In genomic region chr6:70684794-70685493, GRCh38 we compare ENCODE assay signal across 1 cellular context.
TF ChIP-seq lines count a peak whose summit lies in the region.

No MANE protein-coding gene starts in this region.

TF ChIP-seq in GM12878, 131 proteins besides CTCF, POLR2A, EP300 and RAD21 (continued from another document):
- TF ChIP-seq, protein P1, sequence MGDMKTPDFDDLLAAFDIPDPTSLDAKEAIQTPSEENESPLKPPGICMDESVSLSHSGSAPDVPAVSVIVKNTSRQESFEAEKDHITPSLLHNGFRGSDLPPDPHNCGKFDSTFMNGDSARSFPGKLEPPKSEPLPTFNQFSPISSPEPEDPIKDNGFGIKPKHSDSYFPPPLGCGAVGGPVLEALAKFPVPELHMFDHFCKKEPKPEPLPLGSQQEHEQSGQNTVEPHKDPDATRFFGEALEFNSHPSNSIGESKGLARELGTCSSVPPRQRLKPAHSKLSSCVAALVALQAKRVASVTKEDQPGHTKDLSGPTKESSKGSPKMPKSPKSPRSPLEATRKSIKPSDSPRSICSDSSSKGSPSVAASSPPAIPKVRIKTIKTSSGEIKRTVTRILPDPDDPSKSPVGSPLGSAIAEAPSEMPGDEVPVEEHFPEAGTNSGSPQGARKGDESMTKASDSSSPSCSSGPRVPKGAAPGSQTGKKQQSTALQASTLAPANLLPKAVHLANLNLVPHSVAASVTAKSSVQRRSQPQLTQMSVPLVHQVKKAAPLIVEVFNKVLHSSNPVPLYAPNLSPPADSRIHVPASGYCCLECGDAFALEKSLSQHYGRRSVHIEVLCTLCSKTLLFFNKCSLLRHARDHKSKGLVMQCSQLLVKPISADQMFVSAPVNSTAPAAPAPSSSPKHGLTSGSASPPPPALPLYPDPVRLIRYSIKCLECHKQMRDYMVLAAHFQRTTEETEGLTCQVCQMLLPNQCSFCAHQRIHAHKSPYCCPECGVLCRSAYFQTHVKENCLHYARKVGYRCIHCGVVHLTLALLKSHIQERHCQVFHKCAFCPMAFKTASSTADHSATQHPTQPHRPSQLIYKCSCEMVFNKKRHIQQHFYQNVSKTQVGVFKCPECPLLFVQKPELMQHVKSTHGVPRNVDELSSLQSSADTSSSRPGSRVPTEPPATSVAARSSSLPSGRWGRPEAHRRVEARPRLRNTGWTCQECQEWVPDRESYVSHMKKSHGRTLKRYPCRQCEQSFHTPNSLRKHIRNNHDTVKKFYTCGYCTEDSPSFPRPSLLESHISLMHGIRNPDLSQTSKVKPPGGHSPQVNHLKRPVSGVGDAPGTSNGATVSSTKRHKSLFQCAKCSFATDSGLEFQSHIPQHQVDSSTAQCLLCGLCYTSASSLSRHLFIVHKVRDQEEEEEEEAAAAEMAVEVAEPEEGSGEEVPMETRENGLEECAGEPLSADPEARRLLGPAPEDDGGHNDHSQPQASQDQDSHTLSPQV (IDR thresholded peaks at IDR 0.05) = no peak
- TF ChIP-seq KLF5 (IDR thresholded peaks at IDR 0.05; ENCODE audit: partially characterized antibody) (no peak), TCF7 (IDR thresholded peaks at IDR 0.05; ENCODE audit: borderline replicate concordance) (no peak), NRF1 (conservative IDR thresholded peaks at IDR 0.05; ENCODE audit: low read depth, low read length) (no peak), PKNOX1 (IDR thresholded peaks at IDR 0.05) (no peak), CHD4 (IDR thresholded peaks at IDR 0.05) (no peak), SMAD1 (IDR thresholded peaks at IDR 0.05; ENCODE audit: low read depth, partially characterized antibody) (no peak), IKZF2 (IDR thresholded peaks at IDR 0.05) (no peak), KAT2A (conservative IDR thresholded peaks at IDR 0.05; ENCODE audit: control insufficient read depth, low read depth, low read length) (no peak), E4F1 (IDR thresholded peaks at IDR 0.05; ENCODE audit: borderline replicate concordance, partially characterized antibody) (no peak), BRCA1 (IDR thresholded peaks at IDR 0.05; ENCODE audit: low read depth, low read length) (no peak), MYB (IDR thresholded peaks at IDR 0.05; ENCODE audit: borderline replicate concordance, low read depth, low read length) (no peak)
TF ChIP-seq in GM12878: peak in this region for 0.
